Comparison of ENCODE assay signal across 8 cellular contexts in genomic region chr17:16652847-16653366, GRCh38. TPM values are rescaled to one million over a fixed set of nuclear protein-coding genes. Genes with fewer than 3 reads are reported as not detected.
DNase-seq lines count a peak whose midpoint lies in the region; ATAC-seq and TF ChIP-seq lines count a peak whose summit lies in the region.

No MANE protein-coding gene starts in this region.

- no peaks in the 10 kb centered on the region for H3K9me3 ChIP-seq in esophagus (ENCODE audit: control insufficient read depth in 2 of 2, insufficient read depth in 1 of 2, low read depth in 1 of 2, low read length in 1 of 2)

- H3K36me3 Mint-ChIP-seq in activated T-cell treated with anti-CD3 and anti-CD28 coated beads, Interleukin-2, amount 50 U/mL, for 72 hours (ENCODE audit: insufficient read depth in 2 of 2) = no peaks in the 10 kb centered on the region
- peaks cover 2% of the 10 kb centered on the region for H3K36me3 Mint-ChIP-seq in neural crest cell (ENCODE audit: low read depth)

- H3K27me3 Mint-ChIP-seq in activated T-cell treated with anti-CD3 and anti-CD28 coated beads, Interleukin-2, amount 50 U/mL, for 72 hours (ENCODE audit: low read depth) = no peaks in the 10 kb centered on the region
- H3K27me3 Mint-ChIP-seq in neural crest cell (ENCODE audit: low read depth) = peaks cover 6% of the 10 kb centered on the region

- CTCF ChIA-PET in RWPE1 (lab: Yijun Ruan, JAX) = interaction anchor here (0.7 to 1.2 kb wide), 2 partner anchors 63 to 322 kb away, joined by 3 to 5 read pairs; no protein-coding TSS in a partner anchor

- POLR2A ChIA-PET in RWPE1 (lab: Yijun Ruan, JAX; ENCODE audit: low non-redundant PET) = no interaction called here

- H3K9me3 Mint-ChIP-seq in activated T-cell treated with anti-CD3 and anti-CD28 coated beads, Interleukin-2, amount 50 U/mL, for 72 hours = no peaks in the 10 kb centered on the region
- H3K9me3 Mint-ChIP-seq in neural crest cell = no peaks in the 10 kb centered on the region

- peaks cover 11% of the 10 kb centered on the region for H3K4me1 Mint-ChIP-seq in activated T-cell treated with anti-CD3 and anti-CD28 coated beads, Interleukin-2, amount 50 U/mL, for 72 hours (ENCODE audit: low read depth)
- peaks cover 21% of the 10 kb centered on the region for H3K4me1 Mint-ChIP-seq in neural crest cell

- peak overlapping the region; percentile 5 for H3K27ac Mint-ChIP-seq in activated T-cell treated with anti-CD3 and anti-CD28 coated beads, Interleukin-2, amount 50 U/mL, for 72 hours
- H3K27ac Mint-ChIP-seq in neural crest cell (ENCODE audit: unreplicated experiment) = peak overlapping the region; percentile 40

- no peak for ATAC-seq in activated T-cell treated with anti-CD3 and anti-CD28 coated beads, Interleukin-2, amount 50 U/mL, for 72 hours (replicated peaks in 1 of 2)
- ATAC-seq in GM21717 (IDR thresholded peaks at IDR 0.05; ENCODE audit: unreplicated experiment) = no peak

- no peaks in the 10 kb centered on the region for H3K36me3 ChIP-seq in esophagus (ENCODE audit: control insufficient read depth in 2 of 2, insufficient read depth in 2 of 2, low read length in 1 of 2)

- H3K4me3 Mint-ChIP-seq in activated T-cell treated with anti-CD3 and anti-CD28 coated beads, Interleukin-2, amount 50 U/mL, for 72 hours = peak overlapping the region; percentile 82 to 92
- peak overlapping the region; percentile 92 for H3K4me3 Mint-ChIP-seq in neural crest cell

- no peaks in the 10 kb centered on the region for H3K4me1 ChIP-seq in esophagus (ENCODE audit: control insufficient read depth in 2 of 2, insufficient read depth in 2 of 2, low read length in 1 of 2)

- WGBS in esophagus, 2 donors = 8 to 10% methylated on average over 7 to 8 of the region's 8 CpGs

- peak overlapping the region; percentile 61 to 64 for H3K4me3 ChIP-seq in esophagus (ENCODE audit: low read depth in 1 of 2, low read length in 2 of 2)

- H3K27ac ChIP-seq in RWPE1 = peak overlapping the region; percentile 92
- peak overlapping the region; percentile 89 to 91 for H3K27ac ChIP-seq in esophagus (ENCODE audit: low read depth in 2 of 2, low read length in 1 of 2)

- DNase-seq in activated T-cell treated with anti-CD3 and anti-CD28 coated beads, Interleukin-2, amount 50 U/mL, for 72 hours = no peak
- DNase-seq in activated T-cell treated with anti-CD3 and anti-CD28 coated beads, Interleukin-2, amount 50 U/mL, for 1 hour = no peak
- DNase-seq in RWPE1 (ENCODE audit: low spot score) (no peak), neural crest cell (ENCODE audit: low read depth, low spot score) (no peak), AML-193 (lab: John Stamatoyannopoulos, UW) (no peak)
- DNase-seq in stimulated activated CD4-positive, alpha-beta T cell treated with anti-CD3 and anti-CD28 coated beads, Interleukin-4, amount 100 ng/mL, for 4 hours = no peak

- no peaks in the 10 kb centered on the region for H3K27me3 ChIP-seq in esophagus (ENCODE audit: control insufficient read depth in 1 of 2, insufficient read depth in 2 of 2, low read length in 2 of 2)

- TF ChIP-seq CTCF in RWPE1 (conservative IDR thresholded peaks at IDR 0.05; ENCODE audit: low read depth) (no peak), neural crest cell (conservative IDR thresholded peaks at IDR 0.05) (no peak)

RNA-seq across cellular contexts. Expression of gene ZNF624, which starts 0.7 kb away (rescaled TPM):
- 1 to 10 TPM; 6.9 to 8.4 TPM for total RNA-seq in activated T-cell treated with anti-CD3 and anti-CD28 coated beads, Interleukin-2, amount 50 U/mL, for 72 hours
- 1 to 10 TPM in 1 of 2 donors, under 1 TPM in 1; 0.99 to 1.4 TPM for polyA plus RNA-seq in esophagus
- total RNA-seq in neural crest cell = 12.1 and 12.6 TPM in 2 replicates

RNA-seq across cellular contexts. Expression of gene CCDC144A, which starts 37.1 kb away (rescaled TPM):
- 10 to 100 TPM in 1 of 2 donors, 1 to 10 TPM in 1; 3.1 to 13.3 TPM for total RNA-seq in activated T-cell treated with anti-CD3 and anti-CD28 coated beads, Interleukin-2, amount 50 U/mL, for 72 hours
- polyA plus RNA-seq in esophagus = under 1 TPM; 0.29 to 0.43 TPM
- 1.3 and 1.6 TPM in 2 replicates for total RNA-seq in neural crest cell
